In the genomic region with DNA sequence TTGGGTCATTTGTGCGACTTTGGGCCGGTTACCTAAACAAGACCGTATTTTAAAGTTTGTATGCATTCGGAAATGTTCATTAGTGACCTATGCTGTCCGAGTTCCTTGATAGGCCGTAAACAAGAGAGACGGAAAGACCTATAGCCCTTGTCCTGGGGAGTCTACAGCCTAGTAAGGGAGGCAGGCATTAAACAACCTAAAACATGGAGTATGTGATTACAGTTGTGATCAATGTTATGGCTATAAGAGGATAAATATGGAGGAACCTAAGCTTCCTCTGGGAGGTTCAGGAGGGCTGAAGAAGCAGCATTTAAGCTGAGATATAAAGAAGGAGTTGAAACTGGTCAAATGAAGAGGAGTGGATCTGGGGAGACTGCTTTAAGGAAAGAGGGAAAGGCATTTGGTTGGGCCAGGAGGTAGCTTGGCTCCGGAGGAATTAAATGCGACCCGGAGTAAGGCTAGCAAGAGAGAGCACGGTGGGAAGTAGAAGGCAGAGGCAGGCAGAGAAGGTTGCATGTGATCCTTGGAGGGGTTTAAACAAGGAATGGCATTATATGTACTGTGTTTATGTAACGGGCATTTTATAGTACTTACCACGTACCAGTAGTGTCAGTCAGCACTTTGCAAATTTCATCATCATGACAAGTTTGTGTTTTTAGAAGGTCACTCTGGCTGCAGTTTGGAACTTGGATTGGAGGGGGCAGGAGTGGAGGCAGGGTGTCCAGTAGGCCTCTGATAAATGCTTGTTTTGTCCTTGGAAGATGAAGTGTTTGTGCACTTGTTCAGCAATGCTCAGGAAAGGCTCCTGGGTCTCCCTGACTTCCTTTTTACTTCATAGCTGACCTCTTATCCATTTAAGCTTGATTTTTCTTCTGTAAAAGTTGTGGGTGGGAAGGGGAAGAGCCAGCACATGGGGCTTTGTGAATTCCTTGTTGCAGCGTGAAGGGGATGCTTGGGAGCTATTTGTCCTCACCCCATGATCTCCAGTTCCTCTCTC, we compare ENCODE assay signal across 6 cellular contexts. TPM values are rescaled to one million over a fixed set of nuclear protein-coding genes. Genes with fewer than 3 reads are reported as not detected.
DNase-seq lines count a peak whose midpoint lies in the region; ATAC-seq lines count a peak whose summit lies in the region.

No MANE protein-coding gene starts in this region.

- no peaks in the 10 kb centered on the region for H3K36me3 Mint-ChIP-seq in activated naive CD4-positive, alpha-beta T cell treated with anti-CD3 and anti-CD28 coated beads, Interleukin-2, amount 10 ng/mL, durations not matched to agents 7 days and 5 days
- H3K36me3 Mint-ChIP-seq in stimulated activated memory B cell treated with anti-CD40 and anti-IgM and Interleukin-4, amounts not matched to agents 10 μg/mL and 1 μg/mL and 100 μg/mL, for 72 hours = no peaks in the 10 kb centered on the region

- 53% methylated on average over 14 of the region's 14 CpGs for WGBS in esophagus, 2 donors

- H3K27me3 ChIP-seq in esophagus (ENCODE audit: control insufficient read depth in 1 of 2, insufficient read depth in 2 of 2, low read length in 2 of 2) = no peaks in the 10 kb centered on the region

- peaks cover 4 to 12% of the 10 kb centered on the region in 2 donors for H3K4me1 ChIP-seq in esophagus (ENCODE audit: control insufficient read depth in 2 of 2, insufficient read depth in 2 of 2, low read length in 1 of 2)

- H3K27ac ChIP-seq in esophagus (ENCODE audit: low read depth in 2 of 2, low read length in 1 of 2) = peak overlapping the region; percentile 83 to 94

- H3K4me3 ChIP-seq in esophagus (ENCODE audit: low read depth in 1 of 2, low read length in 2 of 2) = peak overlapping the region in 1 of 2 donors; percentile 20

- peak overlapping the region; percentile 80 for H3K4me3 Mint-ChIP-seq in activated naive CD4-positive, alpha-beta T cell treated with anti-CD3 and anti-CD28 coated beads, Interleukin-2, amount 10 ng/mL, durations not matched to agents 7 days and 5 days
- H3K4me3 Mint-ChIP-seq in stimulated activated memory B cell treated with anti-CD40 and anti-IgM and Interleukin-4, amounts not matched to agents 10 μg/mL and 1 μg/mL and 100 μg/mL, for 72 hours = peak overlapping the region; percentile 88

- H3K9me3 Mint-ChIP-seq in activated naive CD4-positive, alpha-beta T cell treated with anti-CD3 and anti-CD28 coated beads, Interleukin-2, amount 10 ng/mL, durations not matched to agents 7 days and 5 days = no peaks in the 10 kb centered on the region
- H3K9me3 Mint-ChIP-seq in stimulated activated memory B cell treated with anti-CD40 and anti-IgM and Interleukin-4, amounts not matched to agents 10 μg/mL and 1 μg/mL and 100 μg/mL, for 72 hours = no peaks in the 10 kb centered on the region

- H3K36me3 ChIP-seq in esophagus (ENCODE audit: control insufficient read depth in 2 of 2, insufficient read depth in 2 of 2, low read length in 1 of 2) = no peaks in the 10 kb centered on the region

- peaks cover 18% of the 10 kb centered on the region for H3K4me1 Mint-ChIP-seq in activated naive CD4-positive, alpha-beta T cell treated with anti-CD3 and anti-CD28 coated beads, Interleukin-2, amount 10 ng/mL, durations not matched to agents 7 days and 5 days
- peaks cover 14% of the 10 kb centered on the region for H3K4me1 Mint-ChIP-seq in stimulated activated memory B cell treated with anti-CD40 and anti-IgM and Interleukin-4, amounts not matched to agents 10 μg/mL and 1 μg/mL and 100 μg/mL, for 72 hours

- H3K9me3 ChIP-seq in esophagus (ENCODE audit: control insufficient read depth in 2 of 2, insufficient read depth in 1 of 2, low read depth in 1 of 2, low read length in 1 of 2) = no peaks in the 10 kb centered on the region

- no peak for DNase-seq in activated naive CD4-positive, alpha-beta T cell treated with anti-CD3 and anti-CD28 coated beads, Interleukin-2, amount 10 ng/mL, durations not matched to agents 7 days and 5 days
- no peak for DNase-seq in activated naive CD4-positive, alpha-beta T cell treated with Interleukin-2 at 50 U/mL for 16 hours
- no peak for DNase-seq in stimulated activated CD4-positive, alpha-beta T cell treated with anti-CD3 and anti-CD28 coated beads, Interleukin-15, amount 100 ng/mL, for 24 hours
- DNase-seq in NCI-H524 (lab: John Stamatoyannopoulos, UW) = no peak

- CTCF ChIA-PET in activated naive CD4-positive, alpha-beta T cell treated with anti-CD3 and anti-CD28 coated beads, Interleukin-2, amount 10 ng/mL, durations not matched to agents 7 days and 5 days (lab: Charles Lee) = interaction anchor here (0.7 to 6.0 kb wide), 10 partner anchors 9 to 244 kb away, joined by 3 to 32 read pairs (median 7); a partner anchor contains a TSS

- ATAC-seq in stimulated activated memory B cell treated with anti-CD40 and anti-IgM and Interleukin-4, amounts not matched to agents 10 μg/mL and 1 μg/mL and 100 μg/mL, for 72 hours = no peak

- H3K27ac Mint-ChIP-seq in activated naive CD4-positive, alpha-beta T cell treated with anti-CD3 and anti-CD28 coated beads, Interleukin-2, amount 10 ng/mL, durations not matched to agents 7 days and 5 days = peak overlapping the region; percentile 22
- H3K27ac Mint-ChIP-seq in stimulated activated memory B cell treated with anti-CD40 and anti-IgM and Interleukin-4, amounts not matched to agents 10 μg/mL and 1 μg/mL and 100 μg/mL, for 72 hours = peak overlapping the region; percentile 58

- peaks cover 16% of the 10 kb centered on the region for H3K27me3 Mint-ChIP-seq in activated naive CD4-positive, alpha-beta T cell treated with anti-CD3 and anti-CD28 coated beads, Interleukin-2, amount 10 ng/mL, durations not matched to agents 7 days and 5 days
- H3K27me3 Mint-ChIP-seq in stimulated activated memory B cell treated with anti-CD40 and anti-IgM and Interleukin-4, amounts not matched to agents 10 μg/mL and 1 μg/mL and 100 μg/mL, for 72 hours = no peaks in the 10 kb centered on the region

RNA-seq across cellular contexts. Expression of a gene that starts 1.0 kb away (rescaled TPM):
- 10 to 100 TPM in 1 of 2 donors, 1 to 10 TPM in 1; 9.8 to 15.3 TPM for polyA plus RNA-seq in esophagus

RNA-seq across cellular contexts. Expression of a gene that starts 25.4 kb away (rescaled TPM):
- 1 to 10 TPM; 6.4 to 9.6 TPM for polyA plus RNA-seq in esophagus

RNA-seq across cellular contexts. Expression of a gene that starts 47.6 kb away (rescaled TPM):
- 10 to 100 TPM; 11.5 to 19.9 TPM for polyA plus RNA-seq in esophagus

RNA-seq across cellular contexts. Expression of a gene that starts 48.8 kb away (rescaled TPM):
- polyA plus RNA-seq in esophagus = 10 to 100 TPM in 1 of 2 donors, 1 to 10 TPM in 1; 9.6 to 14.3 TPM

RNA-seq across cellular contexts. Expression of a gene that starts 54.8 kb away (rescaled TPM):
- 1 to 10 TPM; 1.1 to 1.8 TPM for polyA plus RNA-seq in esophagus
